1 cellular context compared by ENCODE assay signal in the genomic region with DNA sequence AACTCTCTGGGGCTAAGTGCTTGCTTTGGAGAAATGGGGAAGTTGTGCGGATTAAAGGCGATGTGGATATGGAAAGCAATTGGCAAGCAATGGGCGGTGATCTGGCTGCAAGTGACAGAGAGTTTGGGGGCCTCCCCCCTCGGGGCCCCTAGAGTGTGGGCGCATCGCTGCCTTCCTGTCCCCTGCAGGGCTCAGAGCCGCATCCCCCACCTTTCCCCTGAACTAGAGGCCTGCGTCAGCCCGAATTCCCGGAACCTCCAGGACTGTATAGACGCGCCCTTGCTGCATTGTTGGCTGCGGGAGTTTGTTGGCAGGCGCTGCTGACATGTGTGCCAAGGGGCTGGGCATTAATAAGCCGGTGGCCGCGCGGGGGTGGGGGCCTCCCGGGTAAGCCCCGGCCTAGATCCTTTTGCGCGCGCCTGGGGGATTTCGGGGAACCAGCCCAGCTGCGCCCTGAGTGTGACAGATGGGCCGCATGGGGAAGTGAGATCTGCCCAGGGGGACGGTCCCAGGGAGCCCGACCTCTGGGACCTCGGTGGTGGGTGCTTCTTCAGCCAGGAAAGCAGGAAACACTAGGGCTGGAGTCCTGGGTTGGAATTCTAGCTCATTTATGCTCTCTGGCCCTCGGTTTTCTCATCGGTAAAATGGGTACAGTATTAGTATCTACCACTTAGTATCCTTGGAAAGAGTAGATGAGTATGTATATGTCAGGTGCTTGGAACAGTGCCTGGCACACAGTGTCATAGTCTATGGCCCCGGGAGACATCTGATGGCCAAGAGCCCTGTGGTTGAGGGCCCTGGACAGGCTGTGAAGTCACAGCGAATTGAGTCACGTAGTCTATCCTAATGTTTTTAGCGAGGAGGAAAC.
A peak's percentile ranks its signal among the peaks of the same experiment; 100 is the strongest.
TF ChIP-seq lines count a peak whose summit lies in the region.

No MANE protein-coding gene starts in this region.

TF ChIP-seq in GM12878, 131 proteins besides CTCF, POLR2A, EP300 and RAD21 (continues in another document):
- TF ChIP-seq MTA3 (IDR thresholded peaks at IDR 0.05; ENCODE audit: borderline replicate concordance, low read length) (no peak), BMI1 (IDR thresholded peaks at IDR 0.05; ENCODE audit: borderline replicate concordance) (no peak), NR2C2 (IDR thresholded peaks at IDR 0.05; ENCODE audit: borderline replicate concordance, control insufficient read depth, insufficient read length, low read depth) (no peak), SMC3 (IDR thresholded peaks at IDR 0.05; ENCODE audit: borderline replicate concordance, low read length) (0 out of 2 replicates have a peak, but pooled peaks have one; percentile 9), MEF2B (IDR thresholded peaks at IDR 0.05; ENCODE audit: partially characterized antibody, poor library complexity, severe bottlenecking) (peak; percentile 72), BCLAF1 (IDR thresholded peaks at IDR 0.05) (no peak), SUPT20H (IDR thresholded peaks at IDR 0.05; ENCODE audit: borderline replicate concordance, control insufficient read depth, low read depth, low read length) (no peak), E2F4 (IDR thresholded peaks at IDR 0.05; ENCODE audit: low read depth, low read length) (no peak), SP1 (IDR thresholded peaks at IDR 0.05; ENCODE audit: low read depth, low read length) (peak; percentile 8), HDAC2 (IDR thresholded peaks at IDR 0.05) (no peak), SUZ12 (IDR thresholded peaks at IDR 0.05; ENCODE audit: unreplicated experiment) (no peak), HCFC1 (IDR thresholded peaks at IDR 0.05; ENCODE audit: low read length) (no peak), MYB (IDR thresholded peaks at IDR 0.05; ENCODE audit: borderline replicate concordance, low read depth, low read length) (0 out of 2 replicates have a peak, but pooled peaks have one; percentile 14), CHD4 (IDR thresholded peaks at IDR 0.05) (no peak), WRNIP1 (IDR thresholded peaks at IDR 0.05; ENCODE audit: borderline replicate concordance, low read depth, low read length) (0 out of 2 replicates have a peak, but pooled peaks have one; percentile 60), NFXL1 (IDR thresholded peaks at IDR 0.05; ENCODE audit: borderline replicate concordance) (no peak), SIN3A (IDR thresholded peaks at IDR 0.05; ENCODE audit: low read depth, low read length) (0 out of 2 replicates have a peak, but pooled peaks have one; percentile 29), CBFB (IDR thresholded peaks at IDR 0.05; ENCODE audit: low read depth) (no peak; the same call in 1 of the 2 replicates), IKZF1 (conservative IDR thresholded peaks at IDR 0.05) (peak; percentile 95), MTA2 (IDR thresholded peaks at IDR 0.05; ENCODE audit: low read depth) (peak; percentile 79), SMARCA5 (IDR thresholded peaks at IDR 0.05) (peak; percentile 92), KDM1A (IDR thresholded peaks at IDR 0.05; ENCODE audit: borderline replicate concordance) (no peak), SMAD5 (IDR thresholded peaks at IDR 0.05; ENCODE audit: low read depth) (no peak), RB1 (IDR thresholded peaks at IDR 0.05; ENCODE audit: borderline replicate concordance) (peak; percentile 62; the same call in 1 of the 2 replicates), ZNF274 (IDR thresholded peaks at IDR 0.05; ENCODE audit: insufficient read depth, insufficient read length) (no peak), EZH2 (IDR thresholded peaks at IDR 0.05; ENCODE audit: borderline replicate concordance, control insufficient read depth, low read depth, low read length) (no peak), BCL3 (IDR thresholded peaks at IDR 0.05; ENCODE audit: borderline replicate concordance, insufficient read depth, low read depth, low read length, poor library complexity, severe bottlenecking) (peak; percentile 35), ZNF384 (IDR thresholded peaks at IDR 0.05; ENCODE audit: borderline replicate concordance, low read depth, low read length) (no peak), YY1 (IDR thresholded peaks at IDR 0.05; ENCODE audit: low read depth, low read length) (0 out of 2 replicates have a peak, but pooled peaks have one; percentile 23), YBX1 (IDR thresholded peaks at IDR 0.05) (no peak), PBX3 (IDR thresholded peaks at IDR 0.05; ENCODE audit: insufficient replicate concordance, low read depth, low read length) (peak; percentile 47), HDAC6 (IDR thresholded peaks at IDR 0.05; ENCODE audit: unreplicated experiment) (no peak), BCL11A (IDR thresholded peaks at IDR 0.05; ENCODE audit: low read depth, low read length) (peak; percentile 9; the same call in 1 of the 2 replicates), ATF7 (IDR thresholded peaks at IDR 0.05; ENCODE audit: low read depth) (no peak; the same call in 1 of the 2 replicates), KAT2A (conservative IDR thresholded peaks at IDR 0.05; ENCODE audit: control insufficient read depth, low read depth, low read length) (no peak)
- TF ChIP-seq, protein P1, sequence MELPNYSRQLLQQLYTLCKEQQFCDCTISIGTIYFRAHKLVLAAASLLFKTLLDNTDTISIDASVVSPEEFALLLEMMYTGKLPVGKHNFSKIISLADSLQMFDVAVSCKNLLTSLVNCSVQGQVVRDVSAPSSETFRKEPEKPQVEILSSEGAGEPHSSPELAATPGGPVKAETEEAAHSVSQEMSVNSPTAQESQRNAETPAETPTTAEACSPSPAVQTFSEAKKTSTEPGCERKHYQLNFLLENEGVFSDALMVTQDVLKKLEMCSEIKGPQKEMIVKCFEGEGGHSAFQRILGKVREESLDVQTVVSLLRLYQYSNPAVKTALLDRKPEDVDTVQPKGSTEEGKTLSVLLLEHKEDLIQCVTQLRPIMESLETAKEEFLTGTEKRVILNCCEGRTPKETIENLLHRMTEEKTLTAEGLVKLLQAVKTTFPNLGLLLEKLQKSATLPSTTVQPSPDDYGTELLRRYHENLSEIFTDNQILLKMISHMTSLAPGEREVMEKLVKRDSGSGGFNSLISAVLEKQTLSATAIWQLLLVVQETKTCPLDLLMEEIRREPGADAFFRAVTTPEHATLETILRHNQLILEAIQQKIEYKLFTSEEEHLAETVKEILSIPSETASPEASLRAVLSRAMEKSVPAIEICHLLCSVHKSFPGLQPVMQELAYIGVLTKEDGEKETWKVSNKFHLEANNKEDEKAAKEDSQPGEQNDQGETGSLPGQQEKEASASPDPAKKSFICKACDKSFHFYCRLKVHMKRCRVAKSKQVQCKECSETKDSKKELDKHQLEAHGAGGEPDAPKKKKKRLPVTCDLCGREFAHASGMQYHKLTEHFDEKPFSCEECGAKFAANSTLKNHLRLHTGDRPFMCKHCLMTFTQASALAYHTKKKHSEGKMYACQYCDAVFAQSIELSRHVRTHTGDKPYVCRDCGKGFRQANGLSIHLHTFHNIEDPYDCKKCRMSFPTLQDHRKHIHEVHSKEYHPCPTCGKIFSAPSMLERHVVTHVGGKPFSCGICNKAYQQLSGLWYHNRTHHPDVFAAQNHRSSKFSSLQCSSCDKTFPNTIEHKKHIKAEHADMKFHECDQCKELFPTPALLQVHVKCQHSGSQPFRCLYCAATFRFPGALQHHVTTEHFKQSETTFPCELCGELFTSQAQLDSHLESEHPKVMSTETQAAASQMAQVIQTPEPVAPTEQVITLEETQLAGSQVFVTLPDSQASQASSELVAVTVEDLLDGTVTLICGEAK (IDR thresholded peaks at IDR 0.05; ENCODE audit: borderline replicate concordance), result no peak
- TF ChIP-seq, protein P2, sequence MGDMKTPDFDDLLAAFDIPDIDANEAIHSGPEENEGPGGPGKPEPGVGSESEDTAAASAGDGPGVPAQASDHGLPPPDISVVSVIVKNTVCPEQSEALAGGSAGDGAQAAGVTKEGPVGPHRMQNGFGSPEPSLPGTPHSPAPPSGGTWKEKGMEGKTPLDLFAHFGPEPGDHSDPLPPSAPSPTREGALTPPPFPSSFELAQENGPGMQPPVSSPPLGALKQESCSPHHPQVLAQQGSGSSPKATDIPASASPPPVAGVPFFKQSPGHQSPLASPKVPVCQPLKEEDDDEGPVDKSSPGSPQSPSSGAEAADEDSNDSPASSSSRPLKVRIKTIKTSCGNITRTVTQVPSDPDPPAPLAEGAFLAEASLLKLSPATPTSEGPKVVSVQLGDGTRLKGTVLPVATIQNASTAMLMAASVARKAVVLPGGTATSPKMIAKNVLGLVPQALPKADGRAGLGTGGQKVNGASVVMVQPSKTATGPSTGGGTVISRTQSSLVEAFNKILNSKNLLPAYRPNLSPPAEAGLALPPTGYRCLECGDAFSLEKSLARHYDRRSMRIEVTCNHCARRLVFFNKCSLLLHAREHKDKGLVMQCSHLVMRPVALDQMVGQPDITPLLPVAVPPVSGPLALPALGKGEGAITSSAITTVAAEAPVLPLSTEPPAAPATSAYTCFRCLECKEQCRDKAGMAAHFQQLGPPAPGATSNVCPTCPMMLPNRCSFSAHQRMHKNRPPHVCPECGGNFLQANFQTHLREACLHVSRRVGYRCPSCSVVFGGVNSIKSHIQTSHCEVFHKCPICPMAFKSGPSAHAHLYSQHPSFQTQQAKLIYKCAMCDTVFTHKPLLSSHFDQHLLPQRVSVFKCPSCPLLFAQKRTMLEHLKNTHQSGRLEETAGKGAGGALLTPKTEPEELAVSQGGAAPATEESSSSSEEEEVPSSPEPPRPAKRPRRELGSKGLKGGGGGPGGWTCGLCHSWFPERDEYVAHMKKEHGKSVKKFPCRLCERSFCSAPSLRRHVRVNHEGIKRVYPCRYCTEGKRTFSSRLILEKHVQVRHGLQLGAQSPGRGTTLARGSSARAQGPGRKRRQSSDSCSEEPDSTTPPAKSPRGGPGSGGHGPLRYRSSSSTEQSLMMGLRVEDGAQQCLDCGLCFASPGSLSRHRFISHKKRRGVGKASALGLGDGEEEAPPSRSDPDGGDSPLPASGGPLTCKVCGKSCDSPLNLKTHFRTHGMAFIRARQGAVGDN (IDR thresholded peaks at IDR 0.05), result 0 out of 2 replicates have a peak, but pooled peaks have one; percentile 25
- TF ChIP-seq, protein P3, sequence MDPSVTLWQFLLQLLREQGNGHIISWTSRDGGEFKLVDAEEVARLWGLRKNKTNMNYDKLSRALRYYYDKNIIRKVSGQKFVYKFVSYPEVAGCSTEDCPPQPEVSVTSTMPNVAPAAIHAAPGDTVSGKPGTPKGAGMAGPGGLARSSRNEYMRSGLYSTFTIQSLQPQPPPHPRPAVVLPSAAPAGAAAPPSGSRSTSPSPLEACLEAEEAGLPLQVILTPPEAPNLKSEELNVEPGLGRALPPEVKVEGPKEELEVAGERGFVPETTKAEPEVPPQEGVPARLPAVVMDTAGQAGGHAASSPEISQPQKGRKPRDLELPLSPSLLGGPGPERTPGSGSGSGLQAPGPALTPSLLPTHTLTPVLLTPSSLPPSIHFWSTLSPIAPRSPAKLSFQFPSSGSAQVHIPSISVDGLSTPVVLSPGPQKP (IDR thresholded peaks at IDR 0.05; ENCODE audit: low read depth, low read length), result no peak
- TF ChIP-seq, protein P4, sequence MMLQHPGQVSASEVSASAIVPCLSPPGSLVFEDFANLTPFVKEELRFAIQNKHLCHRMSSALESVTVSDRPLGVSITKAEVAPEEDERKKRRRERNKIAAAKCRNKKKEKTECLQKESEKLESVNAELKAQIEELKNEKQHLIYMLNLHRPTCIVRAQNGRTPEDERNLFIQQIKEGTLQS (IDR thresholded peaks at IDR 0.05; ENCODE audit: borderline replicate concordance, extremely low read depth, low read depth, low read length), result no peak
- TF ChIP-seq, protein P5, sequence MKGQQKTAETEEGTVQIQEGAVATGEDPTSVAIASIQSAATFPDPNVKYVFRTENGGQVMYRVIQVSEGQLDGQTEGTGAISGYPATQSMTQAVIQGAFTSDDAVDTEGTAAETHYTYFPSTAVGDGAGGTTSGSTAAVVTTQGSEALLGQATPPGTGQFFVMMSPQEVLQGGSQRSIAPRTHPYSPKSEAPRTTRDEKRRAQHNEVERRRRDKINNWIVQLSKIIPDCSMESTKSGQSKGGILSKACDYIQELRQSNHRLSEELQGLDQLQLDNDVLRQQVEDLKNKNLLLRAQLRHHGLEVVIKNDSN (IDR thresholded peaks at IDR 0.05; ENCODE audit: borderline replicate concordance, extremely low read length, insufficient read depth, low read depth, low read length), result no peak
